Comparison of ENCODE assay signal across 28 cellular contexts in the genomic region with DNA sequence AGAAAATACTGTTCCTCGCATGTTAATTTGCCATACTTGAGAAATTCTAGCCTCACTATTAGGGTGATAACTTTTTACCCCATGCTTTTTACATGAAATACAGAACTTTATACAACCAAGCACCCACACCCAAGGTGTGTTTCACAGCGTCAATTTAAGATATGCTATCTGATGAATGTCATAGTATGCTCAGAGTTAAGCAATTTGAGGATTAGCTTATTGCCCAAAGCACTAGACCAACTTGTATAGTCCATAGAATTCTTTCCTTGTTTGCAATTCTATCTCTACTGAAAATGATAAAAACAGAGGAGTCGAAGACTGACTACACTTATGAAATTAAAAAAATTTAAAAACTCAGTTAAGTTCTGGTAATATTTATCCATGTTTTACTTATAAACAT.
"Had no signal": no experiment of that assay in that cellular context is flagged by ENCODE, and none has a peak within 500 bp of the region (broad histone marks: within the 10 kb centered on the region; RNA-seq: fewer than 3 reads in every experiment).

No MANE protein-coding gene starts in this region.

- H3K9me3 ChIP-seq: neutrophil, ovary, psoas muscle, right lobe of liver, sigmoid colon, stomach, thoracic aorta, thyroid gland, tibial nerve, upper lobe of left lung, vagina had no signal

- H3K27ac ChIP-seq: neutrophil, ovary, parathyroid adenoma, psoas muscle, right lobe of liver, sigmoid colon, stomach, tibial nerve, upper lobe of left lung, vagina had no signal

- H3K27ac Mint-ChIP-seq: natural killer cell; nephron progenitor cell; progenitor cell of endocrine pancreas; stimulated activated effector memory CD8-positive, alpha-beta T cell treated with anti-CD3 and anti-CD28 coated beads, Interleukin-12 subunit alpha, Interleukin-12 subunit beta, amount 100 ng/mL, for 72 hours; stimulated activated naive B cell treated with anti-CD40 and anti-IgM and Interleukin-4, amounts not matched to agents 10 μg/mL and 1 μg/mL and 100 μg/mL, for 72 hours; stimulated activated naive CD8-positive, alpha-beta T cell treated with anti-CD3 and anti-CD28 coated beads, Interleukin-15, Interleukin-2, amounts not matched to agents 100 ng/mL and 50 ng/mL, for 24 hours had no signal

- H3K4me3 Mint-ChIP-seq: natural killer cell; nephron progenitor cell; neural crest cell; stimulated activated effector memory CD8-positive, alpha-beta T cell treated with anti-CD3 and anti-CD28 coated beads, Interleukin-12 subunit alpha, Interleukin-12 subunit beta, amount 100 ng/mL, for 72 hours; stimulated activated naive B cell treated with anti-CD40 and anti-IgM and Interleukin-4, amounts not matched to agents 10 μg/mL and 1 μg/mL and 100 μg/mL, for 72 hours; stimulated activated naive CD8-positive, alpha-beta T cell treated with anti-CD3 and anti-CD28 coated beads, Interleukin-15, Interleukin-2, amounts not matched to agents 100 ng/mL and 50 ng/mL, for 24 hours had no signal

- H3K36me3 Mint-ChIP-seq: natural killer cell; stimulated activated effector memory CD8-positive, alpha-beta T cell treated with anti-CD3 and anti-CD28 coated beads, Interleukin-12 subunit alpha, Interleukin-12 subunit beta, amount 100 ng/mL, for 72 hours; stimulated activated naive B cell treated with anti-CD40 and anti-IgM and Interleukin-4, amounts not matched to agents 10 μg/mL and 1 μg/mL and 100 μg/mL, for 72 hours had no signal

- ATAC-seq: natural killer cell; psoas muscle; right cardiac atrium; right lobe of liver; stimulated activated effector memory CD8-positive, alpha-beta T cell treated with anti-CD3 and anti-CD28 coated beads, Interleukin-12 subunit alpha, Interleukin-12 subunit beta, amount 100 ng/mL, for 72 hours; stimulated activated naive B cell treated with anti-CD40 and anti-IgM and Interleukin-4, amounts not matched to agents 10 μg/mL and 1 μg/mL and 100 μg/mL, for 72 hours had no signal

- DNase-seq: natural killer cell; nephron progenitor cell; nucleus accumbens; ovary; posterior cingulate gyrus; psoas muscle; right cardiac atrium; right lobe of liver; sigmoid colon; small intestine; stimulated activated CD4-positive, alpha-beta T cell treated with anti-CD3 and anti-CD28 coated beads, Interleukin-15, amount 100 ng/mL, for 24 hours; stimulated activated CD4-positive, alpha-beta T cell treated with anti-CD3 and anti-CD28 coated beads, Interleukin-2, amount 100 ng/mL, for 24 hours; stimulated activated CD4-positive, alpha-beta T cell treated with anti-CD3 and anti-CD28 coated beads, Interleukin-2, amount 100 ng/mL, for 48 hours; stimulated activated CD4-positive, alpha-beta T cell treated with anti-CD3 and anti-CD28 coated beads, Interleukin-4, amount 100 ng/mL, for 24 hours; stimulated activated naive B cell treated with anti-CD40 and anti-IgM and Interleukin-4, amounts not matched to agents 10 μg/mL and 1 μg/mL and 100 μg/mL, for 72 hours; stimulated activated naive CD4-positive, alpha-beta T cell treated with Interleukin-2 at 50 U/mL for 16 hours; stomach; thyroid gland; upper lobe of left lung had no signal

- H3K9me3 Mint-ChIP-seq: natural killer cell; nephron progenitor cell; neural crest cell; stimulated activated effector memory CD8-positive, alpha-beta T cell treated with anti-CD3 and anti-CD28 coated beads, Interleukin-12 subunit alpha, Interleukin-12 subunit beta, amount 100 ng/mL, for 72 hours; stimulated activated naive B cell treated with anti-CD40 and anti-IgM and Interleukin-4, amounts not matched to agents 10 μg/mL and 1 μg/mL and 100 μg/mL, for 72 hours; stimulated activated naive CD8-positive, alpha-beta T cell treated with anti-CD3 and anti-CD28 coated beads, Interleukin-15, Interleukin-2, amounts not matched to agents 100 ng/mL and 50 ng/mL, for 24 hours had no signal

- H3K4me1 Mint-ChIP-seq: natural killer cell; stimulated activated effector memory CD8-positive, alpha-beta T cell treated with anti-CD3 and anti-CD28 coated beads, Interleukin-12 subunit alpha, Interleukin-12 subunit beta, amount 100 ng/mL, for 72 hours; stimulated activated naive B cell treated with anti-CD40 and anti-IgM and Interleukin-4, amounts not matched to agents 10 μg/mL and 1 μg/mL and 100 μg/mL, for 72 hours had no signal

- H3K27me3 Mint-ChIP-seq: stimulated activated naive B cell treated with anti-CD40 and anti-IgM and Interleukin-4, amounts not matched to agents 10 μg/mL and 1 μg/mL and 100 μg/mL, for 72 hours had no signal

- H3K4me3 ChIP-seq: ovary, psoas muscle, right lobe of liver, sigmoid colon, stomach, thoracic aorta, thyroid gland, tibial nerve, upper lobe of left lung, vagina had no signal

- H3K27me3 ChIP-seq: neutrophil, ovary, right lobe of liver, sigmoid colon, stomach, thyroid gland, tibial nerve, upper lobe of left lung, vagina had no signal

- H3K36me3 ChIP-seq: neutrophil, ovary, right lobe of liver, sigmoid colon, stomach, thoracic aorta, thyroid gland, tibial nerve, upper lobe of left lung, vagina had no signal

- H3K4me1 ChIP-seq: parathyroid adenoma, psoas muscle, right lobe of liver had no signal
